22 cellular contexts compared by ENCODE assay signal in genomic region chr20:43389231-43389630, GRCh38.
DNase-seq lines count a peak whose midpoint lies in the region; ATAC-seq and TF ChIP-seq lines count a peak whose summit lies in the region.
"Had no signal": no experiment of that assay in that cellular context is flagged by ENCODE, and none has a peak within 500 bp of the region (broad histone marks: within the 10 kb centered on the region; RNA-seq: fewer than 3 reads in every experiment).

No MANE protein-coding gene starts in this region.

- H2BK120ac ChIP-seq in mesenchymal stem cell (ENCODE audit: low read depth, low read length) = no peak overlapping the region

- intact Hi-C loops in upper lobe of right lung (cut with DNase I) = no loop called here

- no peak overlapping the region for H3K14ac ChIP-seq in mesenchymal stem cell (ENCODE audit: low read length in 2 of 2)

- no peak overlapping the region for H3K4me3 Mint-ChIP-seq in GM23338
- H3K4me3 Mint-ChIP-seq: activated CD4-positive, alpha-beta memory T cell treated with anti-CD3 and anti-CD28 coated beads, Interleukin-2, amount 10 ng/mL, durations not matched to agents 7 days and 5 days; stimulated activated effector memory CD8-positive, alpha-beta T cell treated with anti-CD3 and anti-CD28 coated beads, Interleukin-12 subunit alpha, Interleukin-12 subunit beta, amount 100 ng/mL, for 72 hours; T-helper 1 cell treated with Interleukin-12 subunit alpha and Interleukin-12 subunit beta and Interleukin-4 antibody, amounts not matched to agents 30 μg/mL and 1 μg/mL, for 36 hours had no signal

- H3K4me1 ChIP-seq in HUES6 (ENCODE audit: control insufficient read depth, insufficient read depth, low read length) (peaks cover 23% of the 10 kb centered on the region; the same call in 1 of the 2 replicates), mesenchymal stem cell (ENCODE audit: control insufficient read depth, insufficient read depth, low read depth, low read length) (no peaks in the 10 kb centered on the region), upper lobe of right lung (no peaks in the 10 kb centered on the region), GM23338 (ENCODE audit: insufficient read depth) (no peaks in the 10 kb centered on the region)
- H3K4me1 ChIP-seq: BE2C, thyroid gland had no signal

- H3K36me3 ChIP-seq in HUES6 (ENCODE audit: control insufficient read depth, insufficient read depth, low read length) (no peaks in the 10 kb centered on the region), mesenchymal stem cell (ENCODE audit: control insufficient read depth in 1 of 2, insufficient read depth in 2 of 2, low read depth in 1 of 2, low read length in 2 of 2) (no peaks in the 10 kb centered on the region), upper lobe of right lung (no peaks in the 10 kb centered on the region), GM23338 (ENCODE audit: insufficient read depth) (no peaks in the 10 kb centered on the region; the same call in 1 of the 2 replicates)
- H3K36me3 ChIP-seq: BE2C, thyroid gland, WERI-Rb-1 had no signal

- peaks cover 95% of the 10 kb centered on the region for H3K9me3 Mint-ChIP-seq in GM23338
- H3K9me3 Mint-ChIP-seq: activated CD4-positive, alpha-beta memory T cell treated with anti-CD3 and anti-CD28 coated beads, Interleukin-2, amount 10 ng/mL, durations not matched to agents 7 days and 5 days; stimulated activated effector memory CD8-positive, alpha-beta T cell treated with anti-CD3 and anti-CD28 coated beads, Interleukin-12 subunit alpha, Interleukin-12 subunit beta, amount 100 ng/mL, for 72 hours; T-helper 1 cell treated with Interleukin-12 subunit alpha and Interleukin-12 subunit beta and Interleukin-4 antibody, amounts not matched to agents 30 μg/mL and 1 μg/mL, for 36 hours had no signal

- peak; percentile 62 for ATAC-seq in upper lobe of right lung
- ATAC-seq in GM23338 = no peak
- ATAC-seq: PC-3; stimulated activated effector memory CD8-positive, alpha-beta T cell treated with anti-CD3 and anti-CD28 coated beads, Interleukin-12 subunit alpha, Interleukin-12 subunit beta, amount 100 ng/mL, for 72 hours had no signal

- no peak overlapping the region for H3K18ac ChIP-seq in mesenchymal stem cell (ENCODE audit: low read depth in 1 of 2, low read length in 2 of 2)

- H4K8ac ChIP-seq in mesenchymal stem cell (ENCODE audit: low read length) = no peak overlapping the region

- H3K4me2 ChIP-seq in mesenchymal stem cell (ENCODE audit: low read length, poor library complexity, severe bottlenecking) = no peak overlapping the region
- H3K4me2 ChIP-seq in GM23338 = no peak overlapping the region

- no peaks in the 10 kb centered on the region for H3K4me1 Mint-ChIP-seq in GM23338
- H3K4me1 Mint-ChIP-seq: activated CD4-positive, alpha-beta memory T cell treated with anti-CD3 and anti-CD28 coated beads, Interleukin-2, amount 10 ng/mL, durations not matched to agents 7 days and 5 days; stimulated activated effector memory CD8-positive, alpha-beta T cell treated with anti-CD3 and anti-CD28 coated beads, Interleukin-12 subunit alpha, Interleukin-12 subunit beta, amount 100 ng/mL, for 72 hours had no signal

- no peaks in the 10 kb centered on the region for H4K20me1 ChIP-seq in GM23338 (replicated peaks; ENCODE audit: insufficient read depth)

- H3K9me3 ChIP-seq in HUES6 (ENCODE audit: control insufficient read depth, insufficient read depth, low read depth, low read length) (no peaks in the 10 kb centered on the region), mesenchymal stem cell (ENCODE audit: control insufficient read depth, low read length) (no peaks in the 10 kb centered on the region), upper lobe of right lung (no peaks in the 10 kb centered on the region)
- H3K9me3 ChIP-seq: BE2C, thyroid gland had no signal

- H2BK12ac ChIP-seq in mesenchymal stem cell (ENCODE audit: low read length in 2 of 2) = no peak overlapping the region

- TF ChIP-seq CTCF in fibroblast of pulmonary artery (IDR thresholded peaks at IDR 0.05; ENCODE audit: low read length, missing control alignments) (no peak), upper lobe of right lung (IDR thresholded peaks at IDR 0.05) (no peak), GM23338 (conservative IDR thresholded peaks at IDR 0.05; ENCODE audit: low read depth in 2 of 2) (no peak)

- H3K27ac ChIP-seq in HUES6 (ENCODE audit: low read depth, low read length) (no peak overlapping the region), mesenchymal stem cell (ENCODE audit: low read length, poor library complexity, severe bottlenecking) (no peak overlapping the region), upper lobe of right lung (peak overlapping the region; percentile 56), GM23338 (ENCODE audit: low read depth) (no peak overlapping the region)
- H3K27ac ChIP-seq: thyroid gland, WERI-Rb-1 had no signal

- H3K4me3 ChIP-seq in HUES6 (ENCODE audit: low read depth, low read length) (no peak overlapping the region), fibroblast of pulmonary artery (replicated peaks; ENCODE audit: low read depth, low read length) (no peak overlapping the region), mesenchymal stem cell (ENCODE audit: insufficient read depth in 1 of 2, low read depth in 1 of 2, low read length in 2 of 2) (peak overlapping the region in 1 of 2 experiments; percentile 50), upper lobe of right lung (no peak overlapping the region), GM23338 (no peak overlapping the region)
- H3K4me3 ChIP-seq: thyroid gland had no signal

- no peak overlapping the region for H3K23ac ChIP-seq in mesenchymal stem cell (ENCODE audit: low read length in 2 of 2)

- no peak overlapping the region for H2BK5ac ChIP-seq in mesenchymal stem cell (ENCODE audit: low read depth, low read length, poor library complexity, severe bottlenecking)

- H2BK15ac ChIP-seq in mesenchymal stem cell (ENCODE audit: low read depth, poor library complexity, severe bottlenecking) = no peak overlapping the region

- H3K9ac ChIP-seq in HUES6 (ENCODE audit: low read length) (peak overlapping the region; percentile 8), mesenchymal stem cell (ENCODE audit: low read length) (peak overlapping the region; percentile 65)

- H3K4ac ChIP-seq in mesenchymal stem cell (ENCODE audit: low read depth in 1 of 2, low read length in 2 of 2) = no peak overlapping the region

- 48% methylated on average over 6 of the region's 6 CpGs for WGBS in mesenchymal stem cell

- H3K36me3 Mint-ChIP-seq in GM23338 (ENCODE audit: low read depth) = peaks cover 8% of the 10 kb centered on the region
- H3K36me3 Mint-ChIP-seq: stimulated activated effector memory CD8-positive, alpha-beta T cell treated with anti-CD3 and anti-CD28 coated beads, Interleukin-12 subunit alpha, Interleukin-12 subunit beta, amount 100 ng/mL, for 72 hours had no signal

- H3F3A ChIP-seq in GM23338 (replicated peaks; ENCODE audit: low read depth) = no peaks in the 10 kb centered on the region

- H3K27ac Mint-ChIP-seq in GM23338 = no peak overlapping the region
- H3K27ac Mint-ChIP-seq: activated CD4-positive, alpha-beta memory T cell treated with anti-CD3 and anti-CD28 coated beads, Interleukin-2, amount 10 ng/mL, durations not matched to agents 7 days and 5 days; stimulated activated effector memory CD8-positive, alpha-beta T cell treated with anti-CD3 and anti-CD28 coated beads, Interleukin-12 subunit alpha, Interleukin-12 subunit beta, amount 100 ng/mL, for 72 hours; T-helper 1 cell treated with Interleukin-12 subunit alpha and Interleukin-12 subunit beta and Interleukin-4 antibody, amounts not matched to agents 30 μg/mL and 1 μg/mL, for 36 hours had no signal

- H3K27me3 Mint-ChIP-seq in GM23338 (ENCODE audit: insufficient read depth, low read depth, poor library complexity) = peaks cover 2% of the 10 kb centered on the region

- H2AFZ ChIP-seq in mesenchymal stem cell (ENCODE audit: low read depth, low read length) (no peak overlapping the region), GM23338 (no peak overlapping the region)

- H3K79me2 ChIP-seq in GM23338 (replicated peaks; ENCODE audit: insufficient read depth) = no peaks in the 10 kb centered on the region

- H4K91ac ChIP-seq in mesenchymal stem cell (ENCODE audit: low read length) = no peak overlapping the region

- peak; percentile 61 for DNase-seq in fibroblast of pulmonary artery (ENCODE audit: low read depth)
- no peak for DNase-seq in mesenchymal stem cell
- peak; percentile 84 for DNase-seq in upper lobe of right lung
- DNase-seq in stimulated activated CD4-positive, alpha-beta T cell treated with anti-CD3 and anti-CD28 coated beads, Interleukin-12 subunit alpha, Interleukin-12 subunit beta, amount 100 ng/mL, for 4 hours = no peak
- DNase-seq in GM23338 (ENCODE audit: low spot score) = no peak
- no peak for DNase-seq in activated gamma-delta T cell treated with Interleukin-2 at 50 U/mL for 16 hours
- DNase-seq: activated CD4-positive, alpha-beta memory T cell treated with anti-CD3 and anti-CD28 coated beads, Interleukin-2, amount 10 ng/mL, durations not matched to agents 7 days and 5 days; activated naive CD4-positive, alpha-beta T cell treated with Interleukin-2 at 50 U/mL for 16 hours; BE2C; cerebellar nuclear complex; effector CD8-positive, alpha-beta T cell; H7; hippocampal formation; midbrain; NCI-H1417 treated with DMSO at 0.1 percent for 48 hours; NCI-H774; PC-3; WERI-Rb-1 had no signal

- no peaks in the 10 kb centered on the region for H3K27me3 ChIP-seq in HUES6 (ENCODE audit: control insufficient read depth, insufficient read depth, low read length)
- no peaks in the 10 kb centered on the region for H3K27me3 ChIP-seq in mesenchymal stem cell (ENCODE audit: control insufficient read depth in 1 of 2, insufficient read depth in 1 of 2, low read length in 2 of 2)
- H3K27me3 ChIP-seq in upper lobe of right lung = peaks cover 9% of the 10 kb centered on the region
- no peaks in the 10 kb centered on the region for H3K27me3 ChIP-seq in GM23338 (ENCODE audit: insufficient read depth)
- H3K27me3 ChIP-seq: thyroid gland had no signal

- no peaks in the 10 kb centered on the region for H3K79me1 ChIP-seq in mesenchymal stem cell (replicated peaks; ENCODE audit: low read length, poor library complexity, severe bottlenecking)

- no peaks in the 10 kb centered on the region for H3K9me2 ChIP-seq in GM23338 (ENCODE audit: insufficient read depth)

- H2AK5ac ChIP-seq in mesenchymal stem cell (ENCODE audit: low read length, severe bottlenecking) = no peak overlapping the region

TF ChIP-seq in GM23338, 12 proteins besides CTCF, POLR2A, EP300 and RAD21:
- no peak for TF ChIP-seq ZNF331 (CRISPR knock-in tag; IDR thresholded peaks at IDR 0.05; ENCODE audit: low read depth)
- no peak for TF ChIP-seq ZNF114 (CRISPR knock-in tag; IDR thresholded peaks at IDR 0.05)
- no peak for TF ChIP-seq EZH2 (IDR thresholded peaks at IDR 0.05; ENCODE audit: low read depth, unreplicated experiment)
- no peak for TF ChIP-seq EZH2phosphoT487 (IDR thresholded peaks at IDR 0.05; ENCODE audit: unreplicated experiment)
- no peak for TF ChIP-seq STAT1 (IDR thresholded peaks at IDR 0.05; ENCODE audit: unreplicated experiment)

Comparison
In these comparisons a context has a peak if more than half of its experiments do, and no peak if none do; other contexts are left out.
1. DNase-seq: peak in fibroblast of pulmonary artery (single experiment) and upper lobe of right lung (single experiment); none in mesenchymal stem cell (single experiment), stimulated activated CD4-positive, alpha-beta T cell treated with anti-CD3 and anti-CD28 coated beads, Interleukin-12 subunit alpha, Interleukin-12 subunit beta, amount 100 ng/mL, for 4 hours (single experiment), GM23338 (single experiment) and activated gamma-delta T cell treated with Interleukin-2 at 50 U/mL for 16 hours (single experiment).